18 cellular contexts compared by ENCODE assay signal in genomic region chr19:36079389-36079788, GRCh38. TPM values are rescaled to one million over a fixed set of nuclear protein-coding genes. Genes with fewer than 3 reads are reported as not detected.
A peak's percentile ranks its signal among the peaks of the same experiment; 100 is the strongest.
DNase-seq lines count a peak whose midpoint lies in the region; ATAC-seq, FAIRE-seq and TF ChIP-seq lines count a peak whose summit lies in the region.
"Had no signal": no experiment of that assay in that cellular context is flagged by ENCODE, and none has a peak within 500 bp of the region (broad histone marks: within the 10 kb centered on the region; RNA-seq: fewer than 3 reads in every experiment).

No MANE protein-coding gene starts in this region.

- 0 out of 3 replicates have a peak, but pooled peaks cover 5% of the 10 kb centered on the region for H3K4me1 ChIP-seq in A549
- no peaks in the 10 kb centered on the region for H3K4me1 ChIP-seq in GM23338 (ENCODE audit: insufficient read depth)
- H3K4me1 ChIP-seq in trophoblast cell (ENCODE audit: control insufficient read depth in 1 of 2, insufficient read depth in 2 of 2, low read length in 2 of 2): no peaks in the 10 kb centered on the region
- H3K4me1 ChIP-seq: BE2C, Caco-2 had no signal

- H3K4me3 ChIP-seq in A549: no peak overlapping the region
- H3K4me3 ChIP-seq in GM23338: no peak overlapping the region
- H3K4me3 ChIP-seq in trophoblast cell (ENCODE audit: low read depth, low read length): no peak overlapping the region

- no peak overlapping the region for H3K14ac ChIP-seq in trophoblast cell (ENCODE audit: low read length)

- H3K27me3 ChIP-seq in GM23338 (ENCODE audit: insufficient read depth) (no peaks in the 10 kb centered on the region), trophoblast cell (ENCODE audit: insufficient read depth, low read length) (no peaks in the 10 kb centered on the region)
- H3K27me3 ChIP-seq: BE2C had no signal

- H4K20me1 ChIP-seq in GM23338 (replicated peaks; ENCODE audit: insufficient read depth): peaks cover 29% of the 10 kb centered on the region

- TF ChIP-seq CTCF in A549 (IDR thresholded peaks at IDR 0.05): no peak
- TF ChIP-seq CTCF in GM23338 (conservative IDR thresholded peaks at IDR 0.05; ENCODE audit: low read depth in 2 of 2): no peak
- TF ChIP-seq CTCF in WTC11 (IDR thresholded peaks at IDR 0.05): no peak
- no peak for TF ChIP-seq CTCF in chondrocyte (IDR thresholded peaks at IDR 0.05)

- no peaks in the 10 kb centered on the region for H3K9me2 ChIP-seq in GM23338 (ENCODE audit: insufficient read depth)

- H3K79me1 ChIP-seq in trophoblast cell (ENCODE audit: low read length): no peaks in the 10 kb centered on the region

- H3K23ac ChIP-seq in trophoblast cell (ENCODE audit: low read length): peak overlapping the region; percentile 75

- peaks cover 6% of the 10 kb centered on the region for H3K27me3 Mint-ChIP-seq in GM23338 (ENCODE audit: insufficient read depth, low read depth, poor library complexity)
- H3K27me3 Mint-ChIP-seq in WTC11 (ENCODE audit: low read depth): no peaks in the 10 kb centered on the region
- no peaks in the 10 kb centered on the region for H3K27me3 Mint-ChIP-seq in chondrocyte (ENCODE audit: low read depth)
- H3K27me3 Mint-ChIP-seq: CD4-positive, alpha-beta memory T cell; IgD-negative memory B cell had no signal

- H3K4me2 ChIP-seq in A549: no peak overlapping the region
- no peak overlapping the region for H3K4me2 ChIP-seq in GM23338
- no peak overlapping the region for H3K4me2 ChIP-seq in trophoblast cell (ENCODE audit: low read length)

- H3K9me3 ChIP-seq in A549 (no peaks in the 10 kb centered on the region), trophoblast cell (ENCODE audit: insufficient read depth, low read depth, low read length) (no peaks in the 10 kb centered on the region)
- H3K9me3 ChIP-seq: BE2C, Caco-2 had no signal

- 0 out of 2 replicates have a peak, but pooled peaks cover 11% of the 10 kb centered on the region for H3F3A ChIP-seq in GM23338 (replicated peaks; ENCODE audit: low read depth)

- peaks cover 68% of the 10 kb centered on the region for H3K36me3 Mint-ChIP-seq in GM23338 (ENCODE audit: low read depth)
- H3K36me3 Mint-ChIP-seq in WTC11: peaks cover 55% of the 10 kb centered on the region
- H3K36me3 Mint-ChIP-seq in chondrocyte (ENCODE audit: low read depth): peaks cover 15% of the 10 kb centered on the region

- H3K9me3 Mint-ChIP-seq in GM23338: no peaks in the 10 kb centered on the region
- no peaks in the 10 kb centered on the region for H3K9me3 Mint-ChIP-seq in WTC11
- no peaks in the 10 kb centered on the region for H3K9me3 Mint-ChIP-seq in chondrocyte (ENCODE audit: low read depth)
- H3K9me3 Mint-ChIP-seq: CD4-positive, alpha-beta memory T cell; IgD-negative memory B cell had no signal

- H3K27ac ChIP-seq in A549: no peak overlapping the region
- peak overlapping the region; percentile 26; the same call in 1 of the 2 replicates for H3K27ac ChIP-seq in GM23338 (ENCODE audit: low read depth)
- H3K27ac ChIP-seq in trophoblast cell (ENCODE audit: low read depth, low read length): no peak overlapping the region
- H3K27ac ChIP-seq: C4-2B had no signal

- FAIRE-seq in A549 (lab: Jason Lieb, UNC): peak; percentile 96
- FAIRE-seq: A204.1 had no signal

- H3K27ac Mint-ChIP-seq in GM23338 (peak overlapping the region; percentile 6; the same call in 1 of the 2 replicates), WTC11 (peak overlapping the region; percentile 53; the same call in 1 of the 2 replicates), chondrocyte (ENCODE audit: unreplicated experiment) (no peak overlapping the region)
- H3K27ac Mint-ChIP-seq: IgD-negative memory B cell had no signal

- H3K4ac ChIP-seq in trophoblast cell (ENCODE audit: low read depth, low read length): no peak overlapping the region

- no peak overlapping the region for H2AK5ac ChIP-seq in trophoblast cell (ENCODE audit: low read length)

- DNase-seq in A549 (ENCODE audit: low read depth in 1 of 2, low spot score in 1 of 2): no peak
- DNase-seq in GM23338 (ENCODE audit: low spot score): no peak
- no peak for DNase-seq in WTC11 (ENCODE audit: low spot score)
- DNase-seq in trophoblast cell: no peak
- DNase-seq in COLO668 (lab: John Stamatoyannopoulos, UW; ENCODE audit: unreplicated experiment): no peak
- no peak for DNase-seq in chondrocyte (ENCODE audit: low spot score)
- DNase-seq in GOT3 (lab: John Stamatoyannopoulos, UW): no peak
- DNase-seq: BE2C; Caco-2; CD4-positive, alpha-beta memory T cell; DND-41; GDM1; H7 had no signal

- no peak overlapping the region for H2AFZ ChIP-seq in GM23338
- no peak overlapping the region for H2AFZ ChIP-seq in trophoblast cell (ENCODE audit: insufficient read depth, low read length, poor library complexity)

- 96% methylated on average over 1 of the region's 1 CpG for WGBS in A549 (ENCODE audit: missing lambda C conversion rate)
- no CpG with 5 or more reads among the region's 1 CpG for WGBS in trophoblast cell (ENCODE audit: extremely low coverage, insufficient coverage, insufficient read length)

- TF ChIP-seq EP300 in A549 (IDR thresholded peaks at IDR 0.05): no peak

- H3K79me2 ChIP-seq in GM23338 (replicated peaks; ENCODE audit: insufficient read depth) (no peaks in the 10 kb centered on the region), trophoblast cell (ENCODE audit: control insufficient read depth, insufficient read depth, low read length, poor library complexity) (no peaks in the 10 kb centered on the region)

- no peak overlapping the region for H4K12ac ChIP-seq in trophoblast cell (ENCODE audit: low read depth, low read length)

- no peak overlapping the region for H2BK12ac ChIP-seq in trophoblast cell (ENCODE audit: low read length)

- POLR2A ChIA-PET in A549 (lab: Yijun Ruan, JAX) (no interaction called here), WTC11 (lab: Charles Lee) (no interaction called here)

- H2BK120ac ChIP-seq in trophoblast cell (ENCODE audit: insufficient read depth, low read length, poor library complexity): no peak overlapping the region

- H3K36me3 ChIP-seq in GM23338 (ENCODE audit: insufficient read depth): peaks cover 40% of the 10 kb centered on the region
- H3K36me3 ChIP-seq in trophoblast cell (ENCODE audit: control insufficient read depth in 1 of 2, insufficient read depth in 2 of 2, low read length in 2 of 2): peaks cover 35 to 43% of the 10 kb centered on the region in 2 experiments

- TF ChIP-seq RAD21 in A549 (conservative IDR thresholded peaks at IDR 0.05 in 1 of 2, IDR thresholded peaks at IDR 0.05 in 1 of 2): no peak

- CTCF ChIA-PET in A549 (lab: Yijun Ruan, JAX) (no interaction called here), WTC11 (lab: Charles Lee) (interaction anchor here (1.2 kb wide), 1 partner anchor 19 kb away, joined by 3 read pairs; no protein-coding TSS in a partner anchor)

- peak overlapping the region; percentile 75 for H3K9ac ChIP-seq in trophoblast cell (ENCODE audit: low read length)

- H4K8ac ChIP-seq in trophoblast cell (ENCODE audit: low read depth, low read length): no peak overlapping the region

- H3K18ac ChIP-seq in trophoblast cell (ENCODE audit: low read length): no peak overlapping the region

- no peak for ATAC-seq in A549
- no peak for ATAC-seq in GM23338
- ATAC-seq in WTC11: no peak

- H3K4me3 Mint-ChIP-seq in GM23338: no peak overlapping the region
- no peak overlapping the region for H3K4me3 Mint-ChIP-seq in WTC11
- no peak overlapping the region for H3K4me3 Mint-ChIP-seq in chondrocyte (ENCODE audit: unreplicated experiment)
- H3K4me3 Mint-ChIP-seq: CD4-positive, alpha-beta memory T cell; IgD-negative memory B cell had no signal

- no peak overlapping the region for H2BK5ac ChIP-seq in trophoblast cell (ENCODE audit: low read depth, low read length, poor library complexity)

- H3K4me1 Mint-ChIP-seq in GM23338 (no peaks in the 10 kb centered on the region), WTC11 (no peaks in the 10 kb centered on the region), chondrocyte (ENCODE audit: low read depth) (no peaks in the 10 kb centered on the region)
- H3K4me1 Mint-ChIP-seq: CD4-positive, alpha-beta memory T cell had no signal

- no peak overlapping the region for H4K91ac ChIP-seq in trophoblast cell (ENCODE audit: low read depth, low read length)

- TF ChIP-seq POLR2A in A549 (IDR thresholded peaks at IDR 0.05; ENCODE audit: low read length): no peak

RNA-seq across cellular contexts. Expression of gene WDR62, which starts 24.7 kb away (rescaled TPM):
- polyA plus RNA-seq in A549 (2011; rRNA removed) (15.5 and 16.0 TPM in 2 replicates), A549 (2017; fragmentation: RNase III; extraction: RNeasy Plus Mini Kit Qiagen cat#74134 plus additional on column Dnase treatment) (30.9 to 34.1 TPM (median 32.9 TPM) in 3 replicates), GM23338 (2016; fragmentation: Nextera tagmentation; extraction: Ambion mirVana) (13.3 and 14.1 TPM in 2 replicates)
- polyA plus RNA-seq in A549 (2012; cell fraction: cytosol; rRNA removed): 47.8 and 58.0 TPM in 2 replicates
- 224 and 304 TPM in 2 replicates for polyA plus RNA-seq in A549 (2012; cell fraction: nucleus; rRNA removed)
- polyA minus RNA-seq in A549 (2011; rRNA and poly(A)+ RNA removed): 30.6 and 34.2 TPM in 2 replicates
- total RNA-seq in GM23338 (2014; rRNA removed; shearing (Covaris generic)): 41.0 and 45.4 TPM in 2 replicates
- total RNA-seq in WTC11 (2021) (30.9 to 40.0 TPM (median 30.9 TPM) in 3 replicates), chondrocyte (3.0 to 6.0 TPM (median 3.7 TPM) in 3 replicates)
- polyA plus RNA-seq in trophoblast cell (2013): 7.6 and 7.7 TPM in 2 replicates

RNA-seq across cellular contexts. Expression of gene THAP8, which starts 25.3 kb away (rescaled TPM):
- 3.1 and 3.2 TPM in 2 replicates for polyA plus RNA-seq in A549 (2011; rRNA removed)
- 6.2 and 8.7 TPM in 2 replicates for polyA plus RNA-seq in A549 (2012; cell fraction: cytosol; rRNA removed)
- polyA plus RNA-seq in A549 (2012; cell fraction: nucleus; rRNA removed): 8.7 and 12.2 TPM in 2 replicates
- polyA plus RNA-seq in A549 (2017; fragmentation: RNase III; extraction: RNeasy Plus Mini Kit Qiagen cat#74134 plus additional on column Dnase treatment): 7.0 to 7.5 TPM (median 7.5 TPM) in 3 replicates
- polyA minus RNA-seq in A549 (2011; rRNA and poly(A)+ RNA removed): 1.5 and 2.7 TPM in 2 replicates
- total RNA-seq in GM23338 (2014; rRNA removed; shearing (Covaris generic)): 10.3 and 12.7 TPM in 2 replicates
- polyA plus RNA-seq in GM23338 (2016; fragmentation: Nextera tagmentation; extraction: Ambion mirVana): 12.2 and 13.7 TPM in 2 replicates
- total RNA-seq in WTC11 (2021): 6.6 to 10.7 TPM (median 6.9 TPM) in 3 replicates
- polyA plus RNA-seq in trophoblast cell (2013): 4.8 and 5.3 TPM in 2 replicates
- 6.6 to 10.2 TPM (median 8.9 TPM) in 3 replicates for total RNA-seq in chondrocyte

RNA-seq across cellular contexts. Expression of gene OVOL3, which starts 31.6 kb away (rescaled TPM):
- polyA plus RNA-seq in A549 (2011; rRNA removed) (not detected in 2 replicates), A549 (2017; fragmentation: RNase III; extraction: RNeasy Plus Mini Kit Qiagen cat#74134 plus additional on column Dnase treatment) (0.14 to 0.63 TPM (median 0.31 TPM) in 3 replicates), GM23338 (2016; fragmentation: Nextera tagmentation; extraction: Ambion mirVana) (not detected in 2 replicates)
- 0.43 and 0.70 TPM in 2 replicates for polyA plus RNA-seq in A549 (2012; cell fraction: cytosol; rRNA removed)
- polyA plus RNA-seq in A549 (2012; cell fraction: nucleus; rRNA removed): 3.4 and 6.1 TPM in 2 replicates
- not detected in 2 replicates for polyA minus RNA-seq in A549 (2011; rRNA and poly(A)+ RNA removed)
- total RNA-seq in GM23338 (2014; rRNA removed; shearing (Covaris generic)): not detected in 2 replicates
- total RNA-seq in WTC11 (2021) (not detected in 3 replicates), chondrocyte (not detected in 3 replicates)
- 0.10 TPM in 1 of 2 replicates, not detected in the other for polyA plus RNA-seq in trophoblast cell (2013)
- total RNA-seq: Caco-2; CD4-positive, alpha-beta memory T cell; H7; HT-29 had no signal
- polyA plus RNA-seq: AG04450; CD4-positive, alpha-beta memory T cell; IgD-negative memory B cell had no signal

RNA-seq across cellular contexts. Expression of gene POLR2I, which starts 35.3 kb away (rescaled TPM):
- polyA plus RNA-seq in A549 (2011; rRNA removed): 107 and 123 TPM in 2 replicates
- 490 and 587 TPM in 2 replicates for polyA plus RNA-seq in A549 (2012; cell fraction: cytosol; rRNA removed)
- polyA plus RNA-seq in A549 (2012; cell fraction: nucleus; rRNA removed): 232 and 242 TPM in 2 replicates
- polyA plus RNA-seq in A549 (2017; fragmentation: RNase III; extraction: RNeasy Plus Mini Kit Qiagen cat#74134 plus additional on column Dnase treatment): 264 to 284 TPM (median 277 TPM) in 3 replicates
- polyA minus RNA-seq in A549 (2011; rRNA and poly(A)+ RNA removed): 379 and 495 TPM in 2 replicates
- total RNA-seq in GM23338 (2014; rRNA removed; shearing (Covaris generic)): 94.0 and 110 TPM in 2 replicates
- polyA plus RNA-seq in GM23338 (2016; fragmentation: Nextera tagmentation; extraction: Ambion mirVana): 413 and 427 TPM in 2 replicates
- total RNA-seq in WTC11 (2021): 161 to 177 TPM (median 165 TPM) in 3 replicates
- 112 and 114 TPM in 2 replicates for polyA plus RNA-seq in trophoblast cell (2013)
- total RNA-seq in chondrocyte: 43.5 to 61.6 TPM (median 49.2 TPM) in 3 replicates

RNA-seq across cellular contexts. Expression of gene TBCB, which starts 35.9 kb away (rescaled TPM):
- 384 and 395 TPM in 2 replicates for polyA plus RNA-seq in A549 (2011; rRNA removed)
- polyA plus RNA-seq in A549 (2012; cell fraction: cytosol; rRNA removed): 1,257 and 1,314 TPM in 2 replicates
- 726 and 838 TPM in 2 replicates for polyA plus RNA-seq in A549 (2012; cell fraction: nucleus; rRNA removed)
- polyA plus RNA-seq in A549 (2017; fragmentation: RNase III; extraction: RNeasy Plus Mini Kit Qiagen cat#74134 plus additional on column Dnase treatment): 352 to 400 TPM (median 397 TPM) in 3 replicates
- 256 and 287 TPM in 2 replicates for polyA minus RNA-seq in A549 (2011; rRNA and poly(A)+ RNA removed)
- 254 and 275 TPM in 2 replicates for total RNA-seq in GM23338 (2014; rRNA removed; shearing (Covaris generic))
- 277 and 290 TPM in 2 replicates for polyA plus RNA-seq in GM23338 (2016; fragmentation: Nextera tagmentation; extraction: Ambion mirVana)
- 170 to 187 TPM (median 182 TPM) in 3 replicates for total RNA-seq in WTC11 (2021)
- polyA plus RNA-seq in trophoblast cell (2013): 205 and 215 TPM in 2 replicates
- total RNA-seq in chondrocyte: 181 to 201 TPM (median 199 TPM) in 3 replicates
